In the genomic region with DNA sequence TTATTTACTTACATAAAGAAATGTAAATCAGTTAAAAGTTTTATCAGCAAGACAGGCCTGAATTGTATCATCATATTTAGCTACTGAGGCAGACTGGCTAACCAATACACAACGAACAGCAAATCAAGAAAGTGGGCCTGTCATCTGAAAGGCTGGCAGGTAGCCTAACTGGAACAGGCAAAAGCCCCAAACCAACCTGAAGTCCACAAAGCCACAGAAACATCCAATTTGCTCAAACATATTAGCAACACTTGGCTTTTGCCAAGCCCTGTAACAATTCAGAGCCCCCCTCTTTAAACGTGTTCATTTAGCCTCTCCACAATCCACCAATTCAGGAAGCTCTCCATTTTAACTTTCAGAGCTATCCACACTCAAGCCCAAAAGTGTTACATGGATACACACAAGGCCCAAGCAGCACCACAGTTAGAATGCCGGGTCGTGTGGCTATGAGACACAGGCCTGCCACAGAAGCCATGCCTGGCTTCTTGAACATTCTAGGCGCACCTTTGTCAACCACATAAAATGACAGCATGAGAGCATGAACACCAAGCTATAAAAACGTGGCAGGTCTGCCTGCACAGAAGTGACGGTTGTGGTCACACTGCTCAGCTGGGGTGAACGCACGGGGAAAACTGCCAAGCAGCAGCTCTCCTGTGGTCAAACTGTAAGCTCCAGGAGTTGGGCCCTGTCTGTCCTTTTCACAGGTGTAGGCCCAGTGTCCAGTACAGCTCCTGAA, we compare ENCODE assay signal across 9 cellular contexts. TPM values are rescaled to one million over a fixed set of nuclear protein-coding genes. Genes with fewer than 3 reads are reported as not detected.
A peak's percentile ranks its signal among the peaks of the same experiment; 100 is the strongest.
DNase-seq lines count a peak whose midpoint lies in the region; ATAC-seq, FAIRE-seq and TF ChIP-seq lines count a peak whose summit lies in the region.
"Had no signal": no experiment of that assay in that cellular context is flagged by ENCODE, and none has a peak within 500 bp of the region (broad histone marks: within the 10 kb centered on the region; RNA-seq: fewer than 3 reads in every experiment).

No MANE protein-coding gene starts in this region.

- H3K79me2 ChIP-seq in astrocyte (ENCODE audit: insufficient read depth, low read length) (no peaks in the 10 kb centered on the region), neural progenitor cell (ENCODE audit: low read depth) (no peaks in the 10 kb centered on the region)

- H3K9me3 ChIP-seq in Peyer's patch, result no peaks in the 10 kb centered on the region
- no peaks in the 10 kb centered on the region for H3K9me3 ChIP-seq in astrocyte (ENCODE audit: insufficient read depth, low read depth, low read length)
- H3K9me3 ChIP-seq in neural progenitor cell (ENCODE audit: low read depth), result no peaks in the 10 kb centered on the region

- H3K27ac Mint-ChIP-seq in astrocyte (ENCODE audit: unreplicated experiment) (no peak overlapping the region), neural progenitor cell (no peak overlapping the region), Calu3 (ENCODE audit: unreplicated experiment) (no peak overlapping the region)
- peak overlapping the region; percentile 88 for H3K27ac Mint-ChIP-seq in stimulated activated effector memory CD8-positive, alpha-beta T cell treated with anti-CD3 and anti-CD28 coated beads, Interleukin-12 subunit alpha, Interleukin-12 subunit beta, amount 100 ng/mL, for 72 hours

- H2AFZ ChIP-seq in astrocyte (ENCODE audit: low read depth, low read length) (no peak overlapping the region), neural progenitor cell (replicated peaks) (no peak overlapping the region)

- H3K9ac ChIP-seq in astrocyte (ENCODE audit: low read length) (no peak overlapping the region), neural progenitor cell (no peak overlapping the region)

- H3F3A ChIP-seq in neural progenitor cell (ENCODE audit: low read depth), result no peaks in the 10 kb centered on the region

- H3K27ac ChIP-seq in Peyer's patch (peak overlapping the region in 2 of 4 donors; percentile 20 to 50), astrocyte (ENCODE audit: low read depth, low read length) (no peak overlapping the region), neural progenitor cell (no peak overlapping the region)

- H3K27me3 Mint-ChIP-seq in astrocyte (ENCODE audit: low read depth, unreplicated experiment) (peaks cover 6% of the 10 kb centered on the region), neural progenitor cell (ENCODE audit: insufficient read depth, low read depth) (no peaks in the 10 kb centered on the region), Calu3 (ENCODE audit: unreplicated experiment) (no peaks in the 10 kb centered on the region)

- H3K4me2 ChIP-seq in astrocyte (ENCODE audit: low read length) (no peak overlapping the region), neural progenitor cell (no peak overlapping the region)

- no TSS peak for BruUV-seq in Calu3 (replicated peaks; lab: Mats Ljungman, UMichigan)

- TF ChIP-seq POLR2A in Peyer's patch (IDR thresholded peaks at IDR 0.05) (no peak), GM18505 (IDR thresholded peaks at IDR 0.05; ENCODE audit: borderline replicate concordance, extremely low read depth, insufficient read depth, insufficient read length) (no peak)

- no peak for TF ChIP-seq CTCF in Peyer's patch (IDR thresholded peaks at IDR 0.05)
- TF ChIP-seq CTCF in astrocyte (IDR thresholded peaks at IDR 0.05; ENCODE audit: insufficient read depth, low read depth, low read length), result no peak
- no peak for TF ChIP-seq CTCF in neural progenitor cell (IDR thresholded peaks at IDR 0.05)
- TF ChIP-seq CTCF in Calu3 (IDR thresholded peaks at IDR 0.05; ENCODE audit: unreplicated experiment), result no peak

- H3K27me3 ChIP-seq in Peyer's patch, result no peaks in the 10 kb centered on the region
- H3K27me3 ChIP-seq in astrocyte (ENCODE audit: insufficient read depth, low read length), result no peaks in the 10 kb centered on the region
- H3K27me3 ChIP-seq in neural progenitor cell, result no peaks in the 10 kb centered on the region

- no peak for FAIRE-seq in astrocyte (lab: Jason Lieb, UNC)

- DNase-seq in Peyer's patch (peak in 2 of 3 donors; percentile 35 to 67), astrocyte (ENCODE audit: low read depth) (peak; percentile 41), neural progenitor cell (ENCODE audit: low spot score) (no peak), NCI-H1694 (lab: John Stamatoyannopoulos, UW) (no peak), Calu3 (no peak)
- no peak for DNase-seq in stimulated activated effector memory CD8-positive, alpha-beta T cell treated with anti-CD3 and anti-CD28 coated beads, Interleukin-12 subunit alpha, Interleukin-12 subunit beta, amount 100 ng/mL, for 72 hours (ENCODE audit: low spot score in 2 of 2)

- H3K4me1 Mint-ChIP-seq in astrocyte (ENCODE audit: low read depth, unreplicated experiment) (no peaks in the 10 kb centered on the region), neural progenitor cell (no peaks in the 10 kb centered on the region), Calu3 (ENCODE audit: low read depth, unreplicated experiment) (peaks cover 10% of the 10 kb centered on the region)
- peaks cover 55% of the 10 kb centered on the region for H3K4me1 Mint-ChIP-seq in stimulated activated effector memory CD8-positive, alpha-beta T cell treated with anti-CD3 and anti-CD28 coated beads, Interleukin-12 subunit alpha, Interleukin-12 subunit beta, amount 100 ng/mL, for 72 hours

- intact Hi-C loops in Calu3 (cut with micrococcal nuclease; ENCODE audit: unreplicated experiment), result no loop called here

- H3K36me3 ChIP-seq in Peyer's patch (no peaks in the 10 kb centered on the region), astrocyte (ENCODE audit: insufficient read depth, low read length) (no peaks in the 10 kb centered on the region), neural progenitor cell (no peaks in the 10 kb centered on the region)

- CTCF ChIA-PET in Calu3 (lab: Charles Lee), result no interaction called here

- peaks cover 6% of the 10 kb centered on the region for H3K36me3 Mint-ChIP-seq in astrocyte (ENCODE audit: low read depth, unreplicated experiment)
- peaks cover 42% of the 10 kb centered on the region for H3K36me3 Mint-ChIP-seq in stimulated activated effector memory CD8-positive, alpha-beta T cell treated with anti-CD3 and anti-CD28 coated beads, Interleukin-12 subunit alpha, Interleukin-12 subunit beta, amount 100 ng/mL, for 72 hours
- peaks cover 7% of the 10 kb centered on the region for H3K36me3 Mint-ChIP-seq in neural progenitor cell
- no peaks in the 10 kb centered on the region for H3K36me3 Mint-ChIP-seq in Calu3 (ENCODE audit: insufficient read depth, unreplicated experiment)

- H4K20me1 ChIP-seq in astrocyte (ENCODE audit: insufficient read depth, low read length) (no peaks in the 10 kb centered on the region), neural progenitor cell (ENCODE audit: low read depth) (no peaks in the 10 kb centered on the region)

- H3K4me3 ChIP-seq in Peyer's patch (no peak overlapping the region), astrocyte (ENCODE audit: insufficient read depth, low read depth, low read length) (no peak overlapping the region), neural progenitor cell (no peak overlapping the region)

- H3K9me3 Mint-ChIP-seq in astrocyte (ENCODE audit: unreplicated experiment), result no peaks in the 10 kb centered on the region
- H3K9me3 Mint-ChIP-seq in stimulated activated effector memory CD8-positive, alpha-beta T cell treated with anti-CD3 and anti-CD28 coated beads, Interleukin-12 subunit alpha, Interleukin-12 subunit beta, amount 100 ng/mL, for 72 hours, result no peaks in the 10 kb centered on the region
- H3K9me3 Mint-ChIP-seq in neural progenitor cell, result no peaks in the 10 kb centered on the region
- H3K9me3 Mint-ChIP-seq in Calu3 (ENCODE audit: low read depth, unreplicated experiment), result no peaks in the 10 kb centered on the region

- peak; percentile 59 for ATAC-seq in GM21423 (IDR thresholded peaks at IDR 0.05; ENCODE audit: unreplicated experiment)
- peak; percentile 91 for ATAC-seq in stimulated activated effector memory CD8-positive, alpha-beta T cell treated with anti-CD3 and anti-CD28 coated beads, Interleukin-12 subunit alpha, Interleukin-12 subunit beta, amount 100 ng/mL, for 72 hours
- ATAC-seq in GM18505 (IDR thresholded peaks at IDR 0.05; ENCODE audit: unreplicated experiment), result no peak

- H3K4me3 Mint-ChIP-seq in astrocyte (ENCODE audit: unreplicated experiment), result no peak overlapping the region
- peak overlapping the region; percentile 59 for H3K4me3 Mint-ChIP-seq in stimulated activated effector memory CD8-positive, alpha-beta T cell treated with anti-CD3 and anti-CD28 coated beads, Interleukin-12 subunit alpha, Interleukin-12 subunit beta, amount 100 ng/mL, for 72 hours
- H3K4me3 Mint-ChIP-seq in neural progenitor cell, result no peak overlapping the region
- H3K4me3 Mint-ChIP-seq in Calu3 (ENCODE audit: low read depth, unreplicated experiment), result no peak overlapping the region

- H3K4me1 ChIP-seq in Peyer's patch (peaks cover 0 to 64% (median 5%) of the 10 kb centered on the region in 4 donors), astrocyte (ENCODE audit: insufficient read depth, low read length) (no peaks in the 10 kb centered on the region), neural progenitor cell (no peaks in the 10 kb centered on the region)

RNA-seq across cellular contexts. Expression of gene CD34, which starts 49.3 kb away (rescaled TPM):
- 10 to 100 TPM in 3 of 4 donors, 1 to 10 TPM in 1; 4.6 to 21.9 (median 19.6) TPM for total RNA-seq in Peyer's patch
- total RNA-seq in astrocyte, result 0.29 and 0.45 TPM in 2 replicates
- 0.12 and 0.43 TPM in 2 replicates for total RNA-seq in neural progenitor cell (ENCODE audit: low replicate concordance)
- 0.24 and 0.34 TPM in 2 replicates for total RNA-seq in Calu3 (2022)
- total RNA-seq: osteocyte had no signal

Comparison
In these comparisons a context has a peak if more than half of its experiments do, and no peak if none do; other contexts are left out.
1. DNase-seq: peak in Peyer's patch (2 of 3) and astrocyte (single experiment); none in stimulated activated effector memory CD8-positive, alpha-beta T cell treated with anti-CD3 and anti-CD28 coated beads, Interleukin-12 subunit alpha, Interleukin-12 subunit beta, amount 100 ng/mL, for 72 hours (0 of 2), neural progenitor cell (single experiment), NCI-H1694 (single experiment) and Calu3 (single experiment).